Comparison of ENCODE assay signal across 1 cellular context in genomic region chr11:67230406-67230805, GRCh38.
TF ChIP-seq lines count a peak whose summit lies in the region.

No MANE protein-coding gene starts in this region.

TF ChIP-seq in IMR-90, 13 proteins besides CTCF, POLR2A, EP300 and RAD21:
- peak; percentile 50; the same call in 1 of the 2 replicates for TF ChIP-seq CEBPB (IDR thresholded peaks at IDR 0.05; ENCODE audit: low read depth, low read length)
- TF ChIP-seq, protein P1, sequence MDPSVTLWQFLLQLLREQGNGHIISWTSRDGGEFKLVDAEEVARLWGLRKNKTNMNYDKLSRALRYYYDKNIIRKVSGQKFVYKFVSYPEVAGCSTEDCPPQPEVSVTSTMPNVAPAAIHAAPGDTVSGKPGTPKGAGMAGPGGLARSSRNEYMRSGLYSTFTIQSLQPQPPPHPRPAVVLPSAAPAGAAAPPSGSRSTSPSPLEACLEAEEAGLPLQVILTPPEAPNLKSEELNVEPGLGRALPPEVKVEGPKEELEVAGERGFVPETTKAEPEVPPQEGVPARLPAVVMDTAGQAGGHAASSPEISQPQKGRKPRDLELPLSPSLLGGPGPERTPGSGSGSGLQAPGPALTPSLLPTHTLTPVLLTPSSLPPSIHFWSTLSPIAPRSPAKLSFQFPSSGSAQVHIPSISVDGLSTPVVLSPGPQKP (IDR thresholded peaks at IDR 0.05; ENCODE audit: borderline replicate concordance, low read depth, low read length): no peak
